ENCODE assay signal across 21 cellular contexts in genomic region chr3:71350998-71351397, GRCh38.
"Had no signal": no experiment of that assay in that cellular context is flagged by ENCODE, and none has a peak within 500 bp of the region (broad histone marks: within the 10 kb centered on the region; RNA-seq: fewer than 3 reads in every experiment).

No MANE protein-coding gene starts in this region.

- H3K4me1 ChIP-seq: left lung, neural progenitor cell had no signal

- H3K4me1 Mint-ChIP-seq: neural progenitor cell had no signal

- H3K9me3 Mint-ChIP-seq: activated CD4-positive, alpha-beta T cell treated with anti-CD3 and anti-CD28 coated beads, Interleukin-2, amount 10 ng/mL, durations not matched to agents 24 days and 14 days; activated naive CD4-positive, alpha-beta T cell treated with anti-CD3 and anti-CD28 coated beads for 36 hours; activated T-cell treated with anti-CD3 and anti-CD28 coated beads, Interleukin-2, amount 50 U/mL, for 4 hours; effector memory CD8-positive, alpha-beta T cell; neural progenitor cell; T-cell had no signal

- H3K27me3 Mint-ChIP-seq: effector memory CD8-positive, alpha-beta T cell; T-cell had no signal

- H3K27ac ChIP-seq: cardiac muscle cell, left lung, neural progenitor cell, ovary, right lobe of liver, tibial artery had no signal

- H3K9me3 ChIP-seq: left lung, ovary, right lobe of liver, tibial artery had no signal

- H3K36me3 ChIP-seq: cardiac muscle cell, neural progenitor cell, ovary, right lobe of liver, tibial artery had no signal

- H3K4me3 Mint-ChIP-seq: activated CD4-positive, alpha-beta T cell treated with anti-CD3 and anti-CD28 coated beads, Interleukin-2, amount 10 ng/mL, durations not matched to agents 24 days and 14 days; activated naive CD4-positive, alpha-beta T cell treated with anti-CD3 and anti-CD28 coated beads for 36 hours; activated T-cell treated with anti-CD3 and anti-CD28 coated beads, Interleukin-2, amount 50 U/mL, for 4 hours; effector memory CD8-positive, alpha-beta T cell; neural progenitor cell; T-cell had no signal

- H3K4me3 ChIP-seq: cardiac muscle cell, left lung, neural progenitor cell, ovary, right lobe of liver, tibial artery had no signal

- DNase-seq: activated CD4-positive, CD25-positive, alpha-beta regulatory T cell; activated CD8-positive, alpha-beta memory T cell treated with anti-CD3 and anti-CD28 coated beads, Interleukin-2, amount 50 U/mL, for 4 hours; activated naive CD4-positive, alpha-beta T cell treated with anti-CD3 and anti-CD28 coated beads for 36 hours; activated T-cell treated with anti-CD3 and anti-CD28 coated beads, Interleukin-2, amount 50 U/mL, for 4 hours; effector memory CD8-positive, alpha-beta T cell; foreskin melanocyte; glutamatergic neuron; hypothalamus; kidney; left lung; mammary epithelial cell; midbrain; ovary; right lobe of liver; stimulated activated CD4-positive, alpha-beta T cell treated with anti-CD3 and anti-CD28 coated beads, Interleukin-15, amount 100 ng/mL, for 24 hours; stimulated activated CD4-positive, alpha-beta T cell treated with anti-CD3 and anti-CD28 coated beads, Interleukin-2, amount 100 ng/mL, for 48 hours; T-cell; tibial artery had no signal

- H3K27me3 ChIP-seq: cardiac muscle cell, left lung, neural progenitor cell, ovary, right lobe of liver, tibial artery had no signal

- H3K27ac Mint-ChIP-seq: activated CD4-positive, alpha-beta T cell treated with anti-CD3 and anti-CD28 coated beads, Interleukin-2, amount 10 ng/mL, durations not matched to agents 24 days and 14 days; activated naive CD4-positive, alpha-beta T cell treated with anti-CD3 and anti-CD28 coated beads for 36 hours; neural progenitor cell had no signal

- H3K36me3 Mint-ChIP-seq: neural progenitor cell had no signal

- ATAC-seq: activated T-cell treated with anti-CD3 and anti-CD28 coated beads, Interleukin-2, amount 50 U/mL, for 4 hours; effector memory CD8-positive, alpha-beta T cell; T-cell had no signal
